ENCODE assay signal across 1 cellular context in genomic region chr11:13010737-13011342, GRCh38.
TF ChIP-seq lines count a peak whose summit lies in the region.

No MANE protein-coding gene starts in this region.

TF ChIP-seq in H1, 55 proteins besides CTCF, POLR2A, EP300 and RAD21:
- TF ChIP-seq CHD7 (IDR thresholded peaks at IDR 0.05; ENCODE audit: insufficient replicate concordance, low read length) (no peak), CREB1 (IDR thresholded peaks at IDR 0.05) (no peak), HDAC6 (IDR thresholded peaks at IDR 0.05; ENCODE audit: low read depth, low read length) (no peak), BACH1 (IDR thresholded peaks at IDR 0.05; ENCODE audit: low read length) (no peak), NRF1 (IDR thresholded peaks at IDR 0.05; ENCODE audit: low read depth, low read length) (peak; percentile 23; the same call in 1 of the 2 replicates), EGR1 (IDR thresholded peaks at IDR 0.05; ENCODE audit: borderline replicate concordance, low read depth, low read length) (no peak), TBP (IDR thresholded peaks at IDR 0.05; ENCODE audit: low read depth, low read length) (no peak), ASH2L (IDR thresholded peaks at IDR 0.05; ENCODE audit: low read length) (peak; percentile 36), CBX5 (IDR thresholded peaks at IDR 0.05; ENCODE audit: low read depth, low read length) (no peak), TEAD4 (IDR thresholded peaks at IDR 0.05; ENCODE audit: low read depth, low read length) (no peak), TAF1 (IDR thresholded peaks at IDR 0.05; ENCODE audit: low read depth, low read length) (no peak), RBBP5 (IDR thresholded peaks at IDR 0.05; ENCODE audit: borderline replicate concordance, low read depth, low read length) (no peak), CEBPB (IDR thresholded peaks at IDR 0.05; ENCODE audit: low read depth, low read length) (no peak), GTF2F1 (IDR thresholded peaks at IDR 0.05; ENCODE audit: borderline replicate concordance, low read depth, low read length) (peak; percentile 49; the same call in 1 of the 2 replicates), GABPA (IDR thresholded peaks at IDR 0.05; ENCODE audit: borderline replicate concordance, insufficient read depth, low read length) (no peak), KDM1A (IDR thresholded peaks at IDR 0.05; ENCODE audit: borderline replicate concordance, low read length) (no peak), USF2 (IDR thresholded peaks at IDR 0.05; ENCODE audit: low read length) (no peak), ATF3 (IDR thresholded peaks at IDR 0.05; ENCODE audit: insufficient read depth, low read depth, low read length) (no peak), SIN3A (conservative IDR thresholded peaks at IDR 0.05 in 1 of 2, IDR thresholded peaks at IDR 0.05 in 1 of 2; ENCODE audit: low read depth in 1 of 2, low read length in 2 of 2) (no peak), BRCA1 (IDR thresholded peaks at IDR 0.05; ENCODE audit: low read depth, low read length) (no peak), CBX8 (IDR thresholded peaks at IDR 0.05; ENCODE audit: borderline replicate concordance, low read depth, low read length) (no peak), BCL11A (IDR thresholded peaks at IDR 0.05; ENCODE audit: low read depth in 2 of 2, low read length in 2 of 2) (no peak), KDM5A (IDR thresholded peaks at IDR 0.05; ENCODE audit: low read length) (no peak), SIRT6 (IDR thresholded peaks at IDR 0.05; ENCODE audit: low read length) (no peak), EZH2 (IDR thresholded peaks at IDR 0.05; ENCODE audit: low read depth, low read length, severe bottlenecking) (peak; percentile 50), JUN (IDR thresholded peaks at IDR 0.05; ENCODE audit: low read depth, low read length) (no peak), MAFK (IDR thresholded peaks at IDR 0.05; ENCODE audit: low read depth, low read length) (no peak), KDM4A (IDR thresholded peaks at IDR 0.05; ENCODE audit: low read depth, low read length, severe bottlenecking) (peak; percentile 41), YY1 (IDR thresholded peaks at IDR 0.05; ENCODE audit: low read depth, low read length) (no peak), SP1 (IDR thresholded peaks at IDR 0.05; ENCODE audit: low read depth, low read length) (no peak), JUND (IDR thresholded peaks at IDR 0.05; ENCODE audit: low read length) (no peak), RFX5 (IDR thresholded peaks at IDR 0.05; ENCODE audit: borderline replicate concordance, low read depth, low read length) (no peak), RNF2 (IDR thresholded peaks at IDR 0.05; ENCODE audit: borderline replicate concordance, low read depth, low read length, missing control alignments, poor library complexity, severe bottlenecking) (no peak), CHD1 (IDR thresholded peaks at IDR 0.05; ENCODE audit: low read depth, low read length) (no peak), ATF2 (IDR thresholded peaks at IDR 0.05; ENCODE audit: low read length) (no peak), MAX (IDR thresholded peaks at IDR 0.05) (peak; percentile 95), TAF7 (optimal IDR thresholded peaks at IDR 0.05; ENCODE audit: borderline replicate concordance, low read depth, low read length) (no peak), HDAC2 (IDR thresholded peaks at IDR 0.05; ENCODE audit: borderline replicate concordance in 1 of 2, low read depth in 2 of 2, low read length in 2 of 2) (no peak), FOSL1 (IDR thresholded peaks at IDR 0.05; ENCODE audit: insufficient read depth, low read depth, low read length) (no peak), SP2 (IDR thresholded peaks at IDR 0.05; ENCODE audit: low read length) (no peak), SAP30 (IDR thresholded peaks at IDR 0.05; ENCODE audit: insufficient read depth, insufficient replicate concordance, low read length) (no peak), POLR2AphosphoS5 (IDR thresholded peaks at IDR 0.05; ENCODE audit: low read depth, low read length) (no peak), SUZ12 (IDR thresholded peaks at IDR 0.05; ENCODE audit: low read length) (peak; percentile 80; the same call in 1 of the 2 replicates), SRF (IDR thresholded peaks at IDR 0.05; ENCODE audit: low read depth, low read length) (no peak), CHD2 (IDR thresholded peaks at IDR 0.05; ENCODE audit: low read length) (no peak), ZNF274 (IDR thresholded peaks at IDR 0.05; ENCODE audit: borderline replicate concordance, extremely low read depth, low read length) (no peak), RXRA (IDR thresholded peaks at IDR 0.05; ENCODE audit: insufficient read depth, low read depth, low read length) (no peak), NANOG (IDR thresholded peaks at IDR 0.05; ENCODE audit: insufficient read depth, low read depth, low read length, poor library complexity, severe bottlenecking) (no peak), E2F6 (IDR thresholded peaks at IDR 0.05) (peak; percentile 84), CTBP2 (IDR thresholded peaks at IDR 0.05; ENCODE audit: borderline replicate concordance, insufficient read depth, insufficient read length, low read length) (no peak), TCF12 (IDR thresholded peaks at IDR 0.05; ENCODE audit: low read depth, low read length) (0 out of 2 replicates have a peak, but pooled peaks have one; percentile 22), SIX5 (IDR thresholded peaks at IDR 0.05; ENCODE audit: low read depth, low read length) (no peak), PHF8 (conservative IDR thresholded peaks at IDR 0.05; ENCODE audit: low read depth, low read length) (no peak), SP4 (IDR thresholded peaks at IDR 0.05; ENCODE audit: low read length) (no peak), POU5F1 (IDR thresholded peaks at IDR 0.05; ENCODE audit: low read depth, low read length) (no peak)
